1 cellular context compared by ENCODE assay signal in genomic region chr9:134645607-134646365, GRCh38.
TF ChIP-seq lines count a peak whose summit lies in the region.

No MANE protein-coding gene starts in this region.

TF ChIP-seq in H1, 55 proteins besides CTCF, POLR2A, EP300 and RAD21:
- no peak for TF ChIP-seq HDAC6 (IDR thresholded peaks at IDR 0.05; ENCODE audit: low read depth, low read length)
- no peak; the same call in 1 of the 2 replicates for TF ChIP-seq EGR1 (IDR thresholded peaks at IDR 0.05; ENCODE audit: borderline replicate concordance, low read depth, low read length)
- no peak for TF ChIP-seq GABPA (IDR thresholded peaks at IDR 0.05; ENCODE audit: borderline replicate concordance, insufficient read depth, low read length)
- TF ChIP-seq SIRT6 (IDR thresholded peaks at IDR 0.05; ENCODE audit: low read length), result no peak
- no peak for TF ChIP-seq CHD2 (IDR thresholded peaks at IDR 0.05; ENCODE audit: low read length)
- TF ChIP-seq CHD7 (IDR thresholded peaks at IDR 0.05; ENCODE audit: insufficient replicate concordance, low read length), result no peak
- no peak for TF ChIP-seq GTF2F1 (IDR thresholded peaks at IDR 0.05; ENCODE audit: borderline replicate concordance, low read depth, low read length)
- no peak for TF ChIP-seq POLR2AphosphoS5 (IDR thresholded peaks at IDR 0.05; ENCODE audit: low read depth, low read length)
- no peak for TF ChIP-seq ATF3 (IDR thresholded peaks at IDR 0.05; ENCODE audit: insufficient read depth, low read depth, low read length)
- no peak for TF ChIP-seq NRF1 (IDR thresholded peaks at IDR 0.05; ENCODE audit: low read depth, low read length)
- no peak for TF ChIP-seq USF2 (IDR thresholded peaks at IDR 0.05; ENCODE audit: low read length)
- no peak for TF ChIP-seq RBBP5 (IDR thresholded peaks at IDR 0.05; ENCODE audit: borderline replicate concordance, low read depth, low read length)
- TF ChIP-seq RXRA (IDR thresholded peaks at IDR 0.05; ENCODE audit: insufficient read depth, low read depth, low read length), result no peak
- no peak for TF ChIP-seq CREB1 (IDR thresholded peaks at IDR 0.05)
- no peak for TF ChIP-seq TBP (IDR thresholded peaks at IDR 0.05; ENCODE audit: low read depth, low read length)
